8 cellular contexts compared by ENCODE assay signal in the genomic region with DNA sequence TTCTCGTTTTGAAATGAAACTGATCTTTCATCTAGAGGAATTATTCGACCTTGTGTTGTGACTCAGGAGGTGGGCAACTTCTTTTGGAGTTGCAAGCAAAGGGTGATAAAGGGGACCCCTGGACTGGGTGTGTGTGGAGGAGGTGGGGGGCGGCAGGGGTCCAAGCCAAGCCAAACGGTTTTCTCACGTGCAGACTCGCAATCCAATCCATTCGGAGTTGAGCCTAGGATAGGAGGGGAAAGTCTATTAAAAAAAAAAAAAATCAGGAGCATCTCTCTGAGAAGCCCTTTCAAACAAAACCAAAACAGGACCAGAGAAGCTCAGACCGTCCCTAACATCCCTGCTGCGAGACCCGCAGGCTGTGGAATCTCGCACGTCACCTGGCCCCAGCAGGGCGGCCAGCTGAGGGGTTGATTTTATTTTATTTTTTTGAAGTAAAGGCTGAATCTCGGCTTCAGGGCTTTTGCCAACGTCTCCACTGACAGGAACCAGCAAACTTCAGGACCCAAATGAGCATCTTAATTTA. TPM values are rescaled to one million over a fixed set of nuclear protein-coding genes. Genes with fewer than 3 reads are reported as not detected.
DNase-seq lines count a peak whose midpoint lies in the region; ATAC-seq, FAIRE-seq and TF ChIP-seq lines count a peak whose summit lies in the region.

No MANE protein-coding gene starts in this region.

- CTCF ChIA-PET in activated naive CD4-positive, alpha-beta T cell treated with anti-CD3 and anti-CD28 coated beads, Interleukin-2, amount 10 ng/mL, durations not matched to agents 7 days and 5 days (lab: Charles Lee), result no interaction called here

- no peak for DNase-seq in activated naive CD4-positive, alpha-beta T cell treated with anti-CD3 and anti-CD28 coated beads, Interleukin-2, amount 10 ng/mL, durations not matched to agents 7 days and 5 days
- DNase-seq in activated naive CD4-positive, alpha-beta T cell treated with Interleukin-2 at 50 U/mL for 16 hours, result no peak
- no peak for DNase-seq in astrocyte (ENCODE audit: low read depth)
- no peak for DNase-seq in AML-193 (lab: John Stamatoyannopoulos, UW)
- DNase-seq in NCI-H1436 (lab: John Stamatoyannopoulos, UW), result no peak

- H3K4me1 ChIP-seq in astrocyte (ENCODE audit: insufficient read depth, low read length), result peaks cover 24% of the 10 kb centered on the region

- H3K36me3 ChIP-seq in astrocyte (ENCODE audit: insufficient read depth, low read length), result no peaks in the 10 kb centered on the region

- H3K27me3 Mint-ChIP-seq in activated naive CD4-positive, alpha-beta T cell treated with anti-CD3 and anti-CD28 coated beads, Interleukin-2, amount 10 ng/mL, durations not matched to agents 7 days and 5 days, result peaks cover 36% of the 10 kb centered on the region
- peaks cover 2% of the 10 kb centered on the region for H3K27me3 Mint-ChIP-seq in astrocyte (ENCODE audit: low read depth, unreplicated experiment)

- peak overlapping the region; percentile 66 for H3K4me3 ChIP-seq in astrocyte (ENCODE audit: insufficient read depth, low read depth, low read length)

- no peaks in the 10 kb centered on the region for H4K20me1 ChIP-seq in astrocyte (ENCODE audit: insufficient read depth, low read length)

- no peak overlapping the region for H3K27ac Mint-ChIP-seq in activated naive CD4-positive, alpha-beta T cell treated with anti-CD3 and anti-CD28 coated beads, Interleukin-2, amount 10 ng/mL, durations not matched to agents 7 days and 5 days
- peak overlapping the region; percentile 73 for H3K27ac Mint-ChIP-seq in astrocyte (ENCODE audit: unreplicated experiment)

- no peaks in the 10 kb centered on the region for H3K36me3 Mint-ChIP-seq in activated naive CD4-positive, alpha-beta T cell treated with anti-CD3 and anti-CD28 coated beads, Interleukin-2, amount 10 ng/mL, durations not matched to agents 7 days and 5 days
- H3K36me3 Mint-ChIP-seq in astrocyte (ENCODE audit: low read depth, unreplicated experiment), result no peaks in the 10 kb centered on the region

- no peaks in the 10 kb centered on the region for H3K9me3 Mint-ChIP-seq in activated naive CD4-positive, alpha-beta T cell treated with anti-CD3 and anti-CD28 coated beads, Interleukin-2, amount 10 ng/mL, durations not matched to agents 7 days and 5 days
- no peaks in the 10 kb centered on the region for H3K9me3 Mint-ChIP-seq in astrocyte (ENCODE audit: unreplicated experiment)

- H3K27me3 ChIP-seq in astrocyte (ENCODE audit: insufficient read depth, low read length) (peaks cover 16% of the 10 kb centered on the region), layer of hippocampus (ENCODE audit: control insufficient read depth, insufficient read depth, low read length) (no peaks in the 10 kb centered on the region)

- H2AFZ ChIP-seq in astrocyte (ENCODE audit: low read depth, low read length), result peak overlapping the region; percentile 66

- H3K79me2 ChIP-seq in astrocyte (ENCODE audit: insufficient read depth, low read length), result peaks cover 3% of the 10 kb centered on the region

- H3K4me3 Mint-ChIP-seq in activated naive CD4-positive, alpha-beta T cell treated with anti-CD3 and anti-CD28 coated beads, Interleukin-2, amount 10 ng/mL, durations not matched to agents 7 days and 5 days, result peak overlapping the region; percentile 61
- peak overlapping the region; percentile 88 for H3K4me3 Mint-ChIP-seq in astrocyte (ENCODE audit: unreplicated experiment)

- H3K9me3 ChIP-seq in astrocyte (ENCODE audit: insufficient read depth, low read depth, low read length), result no peaks in the 10 kb centered on the region

- FAIRE-seq in astrocyte (lab: Jason Lieb, UNC), result no peak

- peak overlapping the region; percentile 84 for H3K4me2 ChIP-seq in astrocyte (ENCODE audit: low read length)

- no peak for TF ChIP-seq CTCF in astrocyte (IDR thresholded peaks at IDR 0.05; ENCODE audit: insufficient read depth, low read depth, low read length)

- H3K27ac ChIP-seq in astrocyte (ENCODE audit: low read depth, low read length), result no peak overlapping the region
- H3K27ac ChIP-seq in layer of hippocampus (ENCODE audit: low read depth, low read length), result peak overlapping the region; percentile 83
- peak overlapping the region; percentile 93 for H3K27ac ChIP-seq in temporal lobe (ENCODE audit: low read depth, low read length)

- H3K9ac ChIP-seq in astrocyte (ENCODE audit: low read length), result peak overlapping the region; percentile 67

- H3K4me1 Mint-ChIP-seq in activated naive CD4-positive, alpha-beta T cell treated with anti-CD3 and anti-CD28 coated beads, Interleukin-2, amount 10 ng/mL, durations not matched to agents 7 days and 5 days, result peaks cover 18% of the 10 kb centered on the region
- H3K4me1 Mint-ChIP-seq in astrocyte (ENCODE audit: low read depth, unreplicated experiment), result peaks cover 9% of the 10 kb centered on the region

- ATAC-seq in GM21381 (IDR thresholded peaks at IDR 0.05; ENCODE audit: unreplicated experiment), result no peak

RNA-seq across cellular contexts. Expression of a gene that starts 3.8 kb away (rescaled TPM):
- total RNA-seq in astrocyte (84.9 and 90.9 TPM in 2 replicates), temporal lobe (283 TPM)
